In the genomic region with DNA sequence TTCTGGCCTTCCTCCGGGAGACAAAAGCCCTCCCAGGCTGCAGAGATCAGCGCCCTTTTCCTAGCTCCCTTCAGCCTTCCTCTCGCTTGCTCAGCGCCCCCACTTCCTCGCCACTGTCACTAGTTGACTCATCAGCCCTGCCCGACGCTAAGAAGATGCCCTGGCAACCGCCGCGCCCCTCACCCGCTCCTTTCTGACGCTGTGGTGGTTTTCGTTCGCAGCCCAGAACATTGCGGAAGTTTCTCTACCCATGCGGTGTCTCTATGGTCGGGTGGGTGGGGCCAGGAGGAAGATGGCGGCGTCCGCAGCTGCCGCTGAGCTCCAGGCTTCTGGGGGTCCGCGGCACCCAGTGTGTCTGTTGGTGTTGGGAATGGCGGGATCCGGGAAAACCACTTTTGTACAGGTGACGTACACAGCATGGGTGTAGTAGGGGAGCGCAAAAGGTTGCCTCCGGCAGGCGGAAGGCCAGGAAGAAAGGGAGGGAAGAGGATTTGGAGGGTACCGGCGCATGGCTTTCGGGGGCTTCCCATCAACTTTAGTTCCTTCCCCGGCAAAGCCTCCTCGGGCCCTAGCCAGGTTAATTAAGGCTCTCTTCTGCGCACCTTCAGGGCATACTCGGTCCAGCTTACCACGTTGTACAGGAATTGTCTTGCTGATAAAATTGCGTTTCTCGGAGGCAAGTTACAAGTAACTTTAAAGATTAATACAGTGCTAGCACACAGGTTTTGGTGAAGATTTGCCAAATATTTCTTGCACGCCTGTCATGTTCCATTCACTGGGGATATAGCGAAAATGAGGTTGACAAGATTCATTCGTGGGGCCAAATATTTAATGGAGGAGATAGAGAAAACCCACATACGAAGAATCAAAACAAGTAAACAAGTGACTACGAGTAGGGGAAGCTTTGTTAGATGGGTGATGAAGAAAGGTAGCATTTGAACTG, we compare ENCODE assay signal across 8 cellular contexts.
DNase-seq lines count a peak whose midpoint lies in the region; ATAC-seq lines count a peak whose summit lies in the region.

A gene with protein sequence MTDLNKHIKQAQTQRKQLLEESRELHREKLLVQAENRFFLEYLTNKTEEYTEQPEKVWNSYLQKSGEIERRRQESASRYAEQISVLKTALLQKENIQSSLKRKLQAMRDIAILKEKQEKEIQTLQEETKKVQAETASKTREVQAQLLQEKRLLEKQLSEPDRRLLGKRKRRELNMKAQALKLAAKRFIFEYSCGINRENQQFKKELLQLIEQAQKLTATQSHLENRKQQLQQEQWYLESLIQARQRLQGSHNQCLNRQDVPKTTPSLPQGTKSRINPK (minus strand): TSS at position 246 of the 943 bp plus-strand sequence. CDS start 1,213 bp downstream, outside the sequence.
A gene (plus strand): TSS at position 284 of the 943 bp plus-strand sequence. CDS start 9 bp downstream, at position 293.

- DNase-seq in AG20443 (ENCODE audit: low spot score), result peak; percentile 95
- peak; percentile 89 for DNase-seq in NCI-H345 (lab: John Stamatoyannopoulos, UW)
- peak; percentile 92 for DNase-seq in activated CD4-positive, CD25-positive, alpha-beta regulatory T cell treated with anti-CD3 and anti-CD28 coated beads, Interleukin-2, amount 50 U/mL, for 16 hours (ENCODE audit: low read depth, low spot score)
- DNase-seq in cerebellar nuclear complex (lab: John Stamatoyannopoulos, UW), result peak; percentile 14 to 55
- DNase-seq in kidney glomerular epithelial cell (lab: John Stamatoyannopoulos, UW), result peak; percentile 95
- DNase-seq in stimulated activated CD4-positive, alpha-beta T cell treated with anti-CD3 and anti-CD28 coated beads, Interleukin-15, amount 100 ng/mL, for 48 hours (ENCODE audit: low read depth in 2 of 2), result peak; percentile 90 to 93

- ATAC-seq in GM19023 (IDR thresholded peaks at IDR 0.05; ENCODE audit: unreplicated experiment) (peak; percentile 99), HG03175 (IDR thresholded peaks at IDR 0.05; ENCODE audit: unreplicated experiment) (peak; percentile 99)

Comparison
In these comparisons a context has a peak if more than half of its experiments do, and no peak if none do; other contexts are left out.
1. Peak in every context shown above with its lines: DNase-seq and ATAC-seq.
2. DNase-seq: peak in every context shown above with its lines; median percentile 95 in AG20443; 95 in kidney glomerular epithelial cell; 92 in activated CD4-positive, CD25-positive, alpha-beta regulatory T cell treated with anti-CD3 and anti-CD28 coated beads, Interleukin-2, amount 50 U/mL, for 16 hours; 92 in stimulated activated CD4-positive, alpha-beta T cell treated with anti-CD3 and anti-CD28 coated beads, Interleukin-15, amount 100 ng/mL, for 48 hours; 89 in NCI-H345; 34 in cerebellar nuclear complex.